Comparison of ENCODE assay signal across 14 cellular contexts in the genomic region with DNA sequence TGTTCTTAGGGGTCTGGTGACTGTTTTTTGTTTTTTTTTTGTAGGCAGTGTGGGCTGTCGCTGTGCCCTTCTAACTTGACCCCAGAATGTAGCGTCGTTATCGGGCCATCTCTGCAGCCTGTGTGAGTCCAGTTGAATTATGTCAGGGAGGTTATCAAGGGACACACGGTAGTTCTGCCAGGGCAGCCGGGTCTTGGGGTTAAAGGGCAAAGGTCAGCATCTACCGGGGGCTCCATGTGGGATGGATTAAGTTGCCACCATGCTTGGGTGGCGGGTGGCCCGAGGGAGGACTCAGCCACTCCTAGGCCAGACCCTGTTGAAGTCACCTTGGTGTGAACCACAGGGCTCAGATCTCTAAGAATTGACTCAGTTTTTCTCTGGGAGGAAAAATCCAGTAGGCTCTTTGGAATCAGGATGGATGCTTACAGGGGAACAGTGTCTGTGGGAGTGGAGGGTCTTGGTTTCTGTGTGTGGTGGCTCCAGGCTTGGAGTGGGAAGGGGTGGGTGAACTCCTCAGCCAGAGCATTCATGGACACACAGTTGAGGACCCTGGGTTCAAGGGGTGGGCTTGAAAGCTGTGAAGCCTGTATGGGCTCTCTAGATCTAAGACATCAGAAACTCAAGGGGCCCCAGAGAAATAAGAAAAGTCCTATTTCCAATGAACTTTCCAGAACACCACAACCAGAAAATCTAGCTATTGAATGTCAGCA.
A peak's percentile ranks its signal among the peaks of the same experiment; 100 is the strongest.
DNase-seq lines count a peak whose midpoint lies in the region; ATAC-seq and TF ChIP-seq lines count a peak whose summit lies in the region.
"Had no signal": no experiment of that assay in that cellular context is flagged by ENCODE, and none has a peak within 500 bp of the region (broad histone marks: within the 10 kb centered on the region; RNA-seq: fewer than 3 reads in every experiment).

No MANE protein-coding gene starts in this region.

- H2AFZ ChIP-seq in mesenchymal stem cell (ENCODE audit: low read depth, low read length) = no peak overlapping the region

- no peak overlapping the region for H2BK120ac ChIP-seq in mesenchymal stem cell (ENCODE audit: low read depth, low read length)

- H3K4me1 ChIP-seq in cardiac muscle cell (ENCODE audit: low read depth) (peaks cover 17% of the 10 kb centered on the region), RWPE2 (ENCODE audit: insufficient read depth, poor library complexity, severe bottlenecking) (no peaks in the 10 kb centered on the region), mesenchymal stem cell (ENCODE audit: control insufficient read depth, insufficient read depth, low read depth, low read length) (no peaks in the 10 kb centered on the region), suprapubic skin (no peaks in the 10 kb centered on the region), HAP-1 (no peaks in the 10 kb centered on the region), mucosa of descending colon (ENCODE audit: low read depth) (no peaks in the 10 kb centered on the region)
- H3K4me1 ChIP-seq: A549 had no signal

- 21% methylated on average over 9 of the region's 9 CpGs for WGBS in mesenchymal stem cell
- WGBS in suprapubic skin = 72% methylated on average over 7 of the region's 9 CpGs

- H3K36me3 ChIP-seq in cardiac muscle cell = no peaks in the 10 kb centered on the region
- H3K36me3 ChIP-seq in RWPE2 (ENCODE audit: low read depth) = no peaks in the 10 kb centered on the region
- no peaks in the 10 kb centered on the region for H3K36me3 ChIP-seq in mesenchymal stem cell (ENCODE audit: control insufficient read depth in 1 of 2, insufficient read depth in 2 of 2, low read depth in 1 of 2, low read length in 2 of 2)
- no peaks in the 10 kb centered on the region for H3K36me3 ChIP-seq in suprapubic skin
- H3K36me3 ChIP-seq in HAP-1 (replicated peaks) = no peaks in the 10 kb centered on the region
- no peaks in the 10 kb centered on the region for H3K36me3 ChIP-seq in mucosa of descending colon (ENCODE audit: low read depth)

- H3K4me3 ChIP-seq in cardiac muscle cell (no peak overlapping the region), RWPE2 (ENCODE audit: severe bottlenecking) (no peak overlapping the region), mesenchymal stem cell (ENCODE audit: insufficient read depth in 1 of 2, low read depth in 1 of 2, low read length in 2 of 2) (no peak overlapping the region), suprapubic skin (no peak overlapping the region), HAP-1 (no peak overlapping the region), mucosa of descending colon (no peak overlapping the region)
- H3K4me3 ChIP-seq: A549 had no signal

- H3K4me2 ChIP-seq in mesenchymal stem cell (ENCODE audit: low read length, poor library complexity, severe bottlenecking) = no peak overlapping the region
- H3K4me2 ChIP-seq: A549 had no signal

- no peak overlapping the region for H3K9ac ChIP-seq in mesenchymal stem cell (ENCODE audit: low read length)

- H3K23ac ChIP-seq in mesenchymal stem cell (ENCODE audit: low read length in 2 of 2) = no peak overlapping the region

- H3K79me1 ChIP-seq in mesenchymal stem cell (replicated peaks; ENCODE audit: low read length, poor library complexity, severe bottlenecking) = no peaks in the 10 kb centered on the region

- no peak for TF ChIP-seq CTCF in cardiac muscle cell (IDR thresholded peaks at IDR 0.05; ENCODE audit: low read depth, low read length)
- no peak for TF ChIP-seq CTCF in RWPE2 (IDR thresholded peaks at IDR 0.05; ENCODE audit: poor library complexity, severe bottlenecking)
- no peak for TF ChIP-seq CTCF in suprapubic skin (IDR thresholded peaks at IDR 0.05)
- no peak for TF ChIP-seq CTCF in mucosa of descending colon (IDR thresholded peaks at IDR 0.05)

- no peak overlapping the region for H2BK5ac ChIP-seq in mesenchymal stem cell (ENCODE audit: low read depth, low read length, poor library complexity, severe bottlenecking)

- intact Hi-C loops in left cardiac atrium (cut with DNase I) (no loop called here), mucosa of descending colon (cut with DNase I, micrococcal nuclease) (no loop called here)

- H3K27me3 ChIP-seq in cardiac muscle cell (no peaks in the 10 kb centered on the region), RWPE2 (ENCODE audit: insufficient read depth, poor library complexity, severe bottlenecking) (peaks cover 4% of the 10 kb centered on the region), mesenchymal stem cell (ENCODE audit: control insufficient read depth in 1 of 2, insufficient read depth in 1 of 2, low read length in 2 of 2) (peaks cover 0 to 43% of the 10 kb centered on the region in 2 experiments), suprapubic skin (peaks cover 32% of the 10 kb centered on the region), HAP-1 (ENCODE audit: low read depth) (no peaks in the 10 kb centered on the region)

- TF ChIP-seq POLR2A in suprapubic skin (IDR thresholded peaks at IDR 0.05) = no peak

- no peak for ATAC-seq in left cardiac atrium
- no peak for ATAC-seq in RWPE2 (ENCODE audit: low read depth)
- ATAC-seq in mucosa of descending colon = no peak
- ATAC-seq: A549 had no signal

- TF ChIP-seq EP300 in suprapubic skin (IDR thresholded peaks at IDR 0.05) = no peak

- peak overlapping the region; percentile 41 to 86 for H3K18ac ChIP-seq in mesenchymal stem cell (ENCODE audit: low read depth in 1 of 2, low read length in 2 of 2)

- no peak overlapping the region for H3K4ac ChIP-seq in mesenchymal stem cell (ENCODE audit: low read depth in 1 of 2, low read length in 2 of 2)

- no peak overlapping the region for H2AK5ac ChIP-seq in mesenchymal stem cell (ENCODE audit: low read length, severe bottlenecking)

- no peak for DNase-seq in cardiac muscle cell (ENCODE audit: low read depth in 1 of 2, low spot score in 1 of 2)
- DNase-seq in left cardiac atrium = no peak
- peak; percentile 29 for DNase-seq in RWPE2 (ENCODE audit: low spot score)
- no peak for DNase-seq in mesenchymal stem cell
- DNase-seq in suprapubic skin (ENCODE audit: low spot score in 2 of 2) = peak; percentile 38 to 58
- DNase-seq in HAP-1 (ENCODE audit: low spot score in 2 of 2) = no peak
- no peak for DNase-seq in mucosa of descending colon
- DNase-seq in UCSD-AML1 (lab: John Stamatoyannopoulos, UW; ENCODE audit: unreplicated experiment) = no peak
- DNase-seq: C1 segment of cervical spinal cord, NCI-H1105 treated with DMSO at 0.1 percent for 48 hours, NCI-H1694 treated with DMSO at 0.1 percent for 48 hours, NCI-H2227 treated with DMSO at 0.1 percent for 48 hours, NCI-H510A treated with DMSO at 0.1 percent for 48 hours had no signal

- H2BK15ac ChIP-seq in mesenchymal stem cell (ENCODE audit: low read depth, poor library complexity, severe bottlenecking) = peak overlapping the region; percentile 63

- in situ Hi-C loops in HAP-1 (cut with MboI; ENCODE audit: low sequenced_read_pairs) = no loop called here

- peak overlapping the region; percentile 71 for H4K8ac ChIP-seq in mesenchymal stem cell (ENCODE audit: low read length)

- H3K14ac ChIP-seq in mesenchymal stem cell (ENCODE audit: low read length in 2 of 2) = no peak overlapping the region

- peak overlapping the region in 1 of 2 experiments; percentile 15 for H2BK12ac ChIP-seq in mesenchymal stem cell (ENCODE audit: low read length in 2 of 2)

- H4K91ac ChIP-seq in mesenchymal stem cell (ENCODE audit: low read length) = peak overlapping the region; percentile 40

- H3K27ac ChIP-seq in cardiac muscle cell (peak overlapping the region; percentile 19), RWPE2 (ENCODE audit: poor library complexity, severe bottlenecking) (no peak overlapping the region), mesenchymal stem cell (ENCODE audit: low read length, poor library complexity, severe bottlenecking) (no peak overlapping the region), suprapubic skin (no peak overlapping the region)
- H3K27ac ChIP-seq: A549 had no signal

- H3K9me3 ChIP-seq in cardiac muscle cell (ENCODE audit: low read depth) (no peaks in the 10 kb centered on the region), RWPE2 (ENCODE audit: severe bottlenecking) (no peaks in the 10 kb centered on the region), mesenchymal stem cell (ENCODE audit: control insufficient read depth, low read length) (no peaks in the 10 kb centered on the region), suprapubic skin (no peaks in the 10 kb centered on the region), HAP-1 (no peaks in the 10 kb centered on the region), mucosa of descending colon (no peaks in the 10 kb centered on the region)
- H3K9me3 ChIP-seq: A549 had no signal

Comparison
In these comparisons a context has a peak if more than half of its experiments do, and no peak if none do; other contexts are left out.
1. DNase-seq: peak in RWPE2 (single experiment) and suprapubic skin (2 of 2); none in cardiac muscle cell (0 of 2), left cardiac atrium (single experiment), mesenchymal stem cell (single experiment), HAP-1 (0 of 2), mucosa of descending colon (0 of 3) and UCSD-AML1 (single experiment).